1 cellular context compared by ENCODE assay signal in the genomic region with DNA sequence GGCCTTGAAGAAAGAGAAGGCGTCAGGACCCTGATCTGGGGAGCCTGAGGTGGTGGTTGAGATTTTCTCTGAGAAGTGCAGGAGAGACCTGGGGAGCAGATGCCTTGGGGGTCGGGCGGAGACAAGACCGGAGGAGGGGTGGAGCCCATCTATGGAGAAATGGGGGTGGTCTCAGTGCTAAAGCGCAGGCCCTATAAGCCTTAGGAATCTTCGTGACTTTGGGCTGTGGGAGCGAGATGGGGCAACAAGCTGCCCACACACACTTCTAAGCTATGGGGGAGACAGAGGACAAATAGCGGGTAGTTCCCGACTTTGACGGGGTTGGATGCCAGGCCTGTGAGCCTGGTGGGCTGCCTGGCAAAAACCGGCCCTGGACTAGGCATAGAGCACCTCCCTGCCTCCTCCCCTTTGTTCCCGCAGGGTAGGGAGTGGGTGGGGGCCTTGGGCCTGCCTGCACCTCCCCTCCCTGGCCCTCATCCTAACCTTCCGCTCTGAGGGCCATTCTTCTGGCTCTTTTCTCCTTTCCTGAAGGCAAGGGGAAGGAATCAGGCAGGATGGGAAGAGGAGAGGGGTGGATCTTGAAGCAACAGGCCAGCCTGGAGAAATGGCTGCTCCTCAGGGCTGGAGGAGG.
TF ChIP-seq lines count a peak whose summit lies in the region.

No MANE protein-coding gene starts in this region.

TF ChIP-seq in HEK293, 187 proteins besides CTCF, POLR2A, EP300 and RAD21 (continued from another document):
- TF ChIP-seq, protein P1, sequence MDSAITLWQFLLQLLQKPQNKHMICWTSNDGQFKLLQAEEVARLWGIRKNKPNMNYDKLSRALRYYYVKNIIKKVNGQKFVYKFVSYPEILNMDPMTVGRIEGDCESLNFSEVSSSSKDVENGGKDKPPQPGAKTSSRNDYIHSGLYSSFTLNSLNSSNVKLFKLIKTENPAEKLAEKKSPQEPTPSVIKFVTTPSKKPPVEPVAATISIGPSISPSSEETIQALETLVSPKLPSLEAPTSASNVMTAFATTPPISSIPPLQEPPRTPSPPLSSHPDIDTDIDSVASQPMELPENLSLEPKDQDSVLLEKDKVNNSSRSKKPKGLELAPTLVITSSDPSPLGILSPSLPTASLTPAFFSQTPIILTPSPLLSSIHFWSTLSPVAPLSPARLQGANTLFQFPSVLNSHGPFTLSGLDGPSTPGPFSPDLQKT (IDR thresholded peaks at IDR 0.05; ENCODE audit: borderline replicate concordance, low read depth, low read length), result no peak
- TF ChIP-seq ZNF19 (tag by site-specific recombination; IDR thresholded peaks at IDR 0.05; ENCODE audit: low read depth) (no peak), ZNF548 (tag by site-specific recombination; IDR thresholded peaks at IDR 0.05) (no peak), ZBTB20 (tag by site-specific recombination; IDR thresholded peaks at IDR 0.05) (peak; percentile 100), ZNF423 (tag by site-specific recombination; IDR thresholded peaks at IDR 0.05) (no peak), ZFP37 (tag by site-specific recombination; IDR thresholded peaks at IDR 0.05) (no peak), ZNF501 (tag by site-specific recombination; IDR thresholded peaks at IDR 0.05) (no peak), ZIC2 (tag by site-specific recombination; IDR thresholded peaks at IDR 0.05) (no peak), ZNF112 (tag by site-specific recombination; IDR thresholded peaks at IDR 0.05) (no peak), GFI1B (tag by site-specific recombination; IDR thresholded peaks at IDR 0.05) (no peak), ZNF610 (tag by site-specific recombination; IDR thresholded peaks at IDR 0.05; ENCODE audit: borderline replicate concordance) (no peak), ZNF133 (tag by site-specific recombination; IDR thresholded peaks at IDR 0.05) (no peak), ZNF660 (tag by site-specific recombination; IDR thresholded peaks at IDR 0.05) (no peak), KLF9 (tag by site-specific recombination; IDR thresholded peaks at IDR 0.05; ENCODE audit: low read depth) (no peak), ZNF48 (tag by site-specific recombination; IDR thresholded peaks at IDR 0.05) (no peak), BCL11B (tag by site-specific recombination; IDR thresholded peaks at IDR 0.05; ENCODE audit: low read depth) (no peak), ZNF664 (tag by site-specific recombination; IDR thresholded peaks at IDR 0.05) (no peak), ZNF214 (tag by site-specific recombination; IDR thresholded peaks at IDR 0.05; ENCODE audit: borderline replicate concordance) (no peak), SETDB1 (IDR thresholded peaks at IDR 0.05; ENCODE audit: insufficient read length, low read length) (no peak), ZNF571 (tag by site-specific recombination; IDR thresholded peaks at IDR 0.05) (no peak), ZSCAN16 (tag by site-specific recombination; IDR thresholded peaks at IDR 0.05) (no peak), EGR2 (tag by site-specific recombination; IDR thresholded peaks at IDR 0.05; ENCODE audit: low read depth) (peak; percentile 14; the same call in 1 of the 2 replicates), ZNF311 (tag by site-specific recombination; IDR thresholded peaks at IDR 0.05; ENCODE audit: borderline replicate concordance) (no peak), HOXC10 (CRISPR knock-in tag; IDR thresholded peaks at IDR 0.05) (no peak), ZFHX2 (tag by site-specific recombination; conservative IDR thresholded peaks at IDR 0.05) (peak; percentile 64), ZNF366 (tag by site-specific recombination; conservative IDR thresholded peaks at IDR 0.05) (no peak), ZNF211 (tag by site-specific recombination; IDR thresholded peaks at IDR 0.05; ENCODE audit: low read depth) (no peak), ZNF530 (tag by site-specific recombination; IDR thresholded peaks at IDR 0.05; ENCODE audit: low read depth) (no peak), ZNF626 (tag by site-specific recombination; IDR thresholded peaks at IDR 0.05) (no peak), OVOL3 (tag by site-specific recombination; IDR thresholded peaks at IDR 0.05) (no peak), ZFP3 (tag by site-specific recombination; IDR thresholded peaks at IDR 0.05; ENCODE audit: low read depth) (no peak), ZBTB48 (tag by site-specific recombination; IDR thresholded peaks at IDR 0.05) (no peak), YY2 (tag by site-specific recombination; IDR thresholded peaks at IDR 0.05) (no peak), ZNF585B (tag by site-specific recombination; IDR thresholded peaks at IDR 0.05) (no peak), KLF10 (tag by site-specific recombination; IDR thresholded peaks at IDR 0.05) (no peak)
- TF ChIP-seq, protein P2, sequence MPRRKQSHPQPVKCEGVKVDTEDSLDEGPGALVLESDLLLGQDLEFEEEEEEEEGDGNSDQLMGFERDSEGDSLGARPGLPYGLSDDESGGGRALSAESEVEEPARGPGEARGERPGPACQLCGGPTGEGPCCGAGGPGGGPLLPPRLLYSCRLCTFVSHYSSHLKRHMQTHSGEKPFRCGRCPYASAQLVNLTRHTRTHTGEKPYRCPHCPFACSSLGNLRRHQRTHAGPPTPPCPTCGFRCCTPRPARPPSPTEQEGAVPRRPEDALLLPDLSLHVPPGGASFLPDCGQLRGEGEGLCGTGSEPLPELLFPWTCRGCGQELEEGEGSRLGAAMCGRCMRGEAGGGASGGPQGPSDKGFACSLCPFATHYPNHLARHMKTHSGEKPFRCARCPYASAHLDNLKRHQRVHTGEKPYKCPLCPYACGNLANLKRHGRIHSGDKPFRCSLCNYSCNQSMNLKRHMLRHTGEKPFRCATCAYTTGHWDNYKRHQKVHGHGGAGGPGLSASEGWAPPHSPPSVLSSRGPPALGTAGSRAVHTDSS (tag by site-specific recombination; IDR thresholded peaks at IDR 0.05), result no peak
- TF ChIP-seq, protein P3, sequence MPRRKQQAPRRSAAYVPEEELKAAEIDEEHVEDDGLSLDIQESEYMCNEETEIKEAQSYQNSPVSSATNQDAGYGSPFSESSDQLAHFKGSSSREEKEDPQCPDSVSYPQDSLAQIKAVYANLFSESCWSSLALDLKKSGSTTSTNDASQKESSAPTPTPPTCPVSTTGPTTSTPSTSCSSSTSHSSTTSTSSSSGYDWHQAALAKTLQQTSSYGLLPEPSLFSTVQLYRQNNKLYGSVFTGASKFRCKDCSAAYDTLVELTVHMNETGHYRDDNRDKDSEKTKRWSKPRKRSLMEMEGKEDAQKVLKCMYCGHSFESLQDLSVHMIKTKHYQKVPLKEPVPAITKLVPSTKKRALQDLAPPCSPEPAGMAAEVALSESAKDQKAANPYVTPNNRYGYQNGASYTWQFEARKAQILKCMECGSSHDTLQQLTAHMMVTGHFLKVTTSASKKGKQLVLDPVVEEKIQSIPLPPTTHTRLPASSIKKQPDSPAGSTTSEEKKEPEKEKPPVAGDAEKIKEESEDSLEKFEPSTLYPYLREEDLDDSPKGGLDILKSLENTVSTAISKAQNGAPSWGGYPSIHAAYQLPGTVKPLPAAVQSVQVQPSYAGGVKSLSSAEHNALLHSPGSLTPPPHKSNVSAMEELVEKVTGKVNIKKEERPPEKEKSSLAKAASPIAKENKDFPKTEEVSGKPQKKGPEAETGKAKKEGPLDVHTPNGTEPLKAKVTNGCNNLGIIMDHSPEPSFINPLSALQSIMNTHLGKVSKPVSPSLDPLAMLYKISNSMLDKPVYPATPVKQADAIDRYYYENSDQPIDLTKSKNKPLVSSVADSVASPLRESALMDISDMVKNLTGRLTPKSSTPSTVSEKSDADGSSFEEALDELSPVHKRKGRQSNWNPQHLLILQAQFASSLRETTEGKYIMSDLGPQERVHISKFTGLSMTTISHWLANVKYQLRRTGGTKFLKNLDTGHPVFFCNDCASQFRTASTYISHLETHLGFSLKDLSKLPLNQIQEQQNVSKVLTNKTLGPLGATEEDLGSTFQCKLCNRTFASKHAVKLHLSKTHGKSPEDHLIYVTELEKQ (tag by site-specific recombination; IDR thresholded peaks at IDR 0.05; ENCODE audit: borderline replicate concordance), result no peak
- TF ChIP-seq, protein P4, sequence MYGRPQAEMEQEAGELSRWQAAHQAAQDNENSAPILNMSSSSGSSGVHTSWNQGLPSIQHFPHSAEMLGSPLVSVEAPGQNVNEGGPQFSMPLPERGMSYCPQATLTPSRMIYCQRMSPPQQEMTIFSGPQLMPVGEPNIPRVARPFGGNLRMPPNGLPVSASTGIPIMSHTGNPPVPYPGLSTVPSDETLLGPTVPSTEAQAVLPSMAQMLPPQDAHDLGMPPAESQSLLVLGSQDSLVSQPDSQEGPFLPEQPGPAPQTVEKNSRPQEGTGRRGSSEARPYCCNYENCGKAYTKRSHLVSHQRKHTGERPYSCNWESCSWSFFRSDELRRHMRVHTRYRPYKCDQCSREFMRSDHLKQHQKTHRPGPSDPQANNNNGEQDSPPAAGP (tag by site-specific recombination; IDR thresholded peaks at IDR 0.05), result no peak
- TF ChIP-seq, protein P5, sequence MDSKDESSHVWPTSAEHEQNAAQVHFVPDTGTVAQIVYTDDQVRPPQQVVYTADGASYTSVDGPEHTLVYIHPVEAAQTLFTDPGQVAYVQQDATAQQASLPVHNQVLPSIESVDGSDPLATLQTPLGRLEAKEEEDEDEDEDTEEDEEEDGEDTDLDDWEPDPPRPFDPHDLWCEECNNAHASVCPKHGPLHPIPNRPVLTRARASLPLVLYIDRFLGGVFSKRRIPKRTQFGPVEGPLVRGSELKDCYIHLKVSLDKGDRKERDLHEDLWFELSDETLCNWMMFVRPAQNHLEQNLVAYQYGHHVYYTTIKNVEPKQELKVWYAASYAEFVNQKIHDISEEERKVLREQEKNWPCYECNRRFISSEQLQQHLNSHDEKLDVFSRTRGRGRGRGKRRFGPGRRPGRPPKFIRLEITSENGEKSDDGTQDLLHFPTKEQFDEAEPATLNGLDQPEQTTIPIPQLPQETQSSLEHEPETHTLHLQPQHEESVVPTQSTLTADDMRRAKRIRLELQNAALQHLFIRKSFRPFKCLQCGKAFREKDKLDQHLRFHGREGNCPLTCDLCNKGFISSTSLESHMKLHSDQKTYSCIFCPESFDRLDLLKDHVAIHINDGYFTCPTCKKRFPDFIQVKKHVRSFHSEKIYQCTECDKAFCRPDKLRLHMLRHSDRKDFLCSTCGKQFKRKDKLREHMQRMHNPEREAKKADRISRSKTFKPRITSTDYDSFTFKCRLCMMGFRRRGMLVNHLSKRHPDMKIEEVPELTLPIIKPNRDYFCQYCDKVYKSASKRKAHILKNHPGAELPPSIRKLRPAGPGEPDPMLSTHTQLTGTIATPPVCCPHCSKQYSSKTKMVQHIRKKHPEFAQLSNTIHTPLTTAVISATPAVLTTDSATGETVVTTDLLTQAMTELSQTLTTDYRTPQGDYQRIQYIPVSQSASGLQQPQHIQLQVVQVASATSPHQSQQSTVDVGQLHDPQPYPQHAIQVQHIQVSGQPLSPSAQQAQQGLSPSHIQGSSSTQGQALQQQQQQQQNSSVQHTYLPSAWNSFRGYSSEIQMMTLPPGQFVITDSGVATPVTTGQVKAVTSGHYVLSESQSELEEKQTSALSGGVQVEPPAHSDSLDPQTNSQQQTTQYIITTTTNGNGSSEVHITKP (tag by site-specific recombination; IDR thresholded peaks at IDR 0.05), result no peak
- TF ChIP-seq, protein P6, sequence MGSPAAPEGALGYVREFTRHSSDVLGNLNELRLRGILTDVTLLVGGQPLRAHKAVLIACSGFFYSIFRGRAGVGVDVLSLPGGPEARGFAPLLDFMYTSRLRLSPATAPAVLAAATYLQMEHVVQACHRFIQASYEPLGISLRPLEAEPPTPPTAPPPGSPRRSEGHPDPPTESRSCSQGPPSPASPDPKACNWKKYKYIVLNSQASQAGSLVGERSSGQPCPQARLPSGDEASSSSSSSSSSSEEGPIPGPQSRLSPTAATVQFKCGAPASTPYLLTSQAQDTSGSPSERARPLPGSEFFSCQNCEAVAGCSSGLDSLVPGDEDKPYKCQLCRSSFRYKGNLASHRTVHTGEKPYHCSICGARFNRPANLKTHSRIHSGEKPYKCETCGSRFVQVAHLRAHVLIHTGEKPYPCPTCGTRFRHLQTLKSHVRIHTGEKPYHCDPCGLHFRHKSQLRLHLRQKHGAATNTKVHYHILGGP (tag by site-specific recombination; IDR thresholded peaks at IDR 0.05), result no peak
- TF ChIP-seq, protein P7, sequence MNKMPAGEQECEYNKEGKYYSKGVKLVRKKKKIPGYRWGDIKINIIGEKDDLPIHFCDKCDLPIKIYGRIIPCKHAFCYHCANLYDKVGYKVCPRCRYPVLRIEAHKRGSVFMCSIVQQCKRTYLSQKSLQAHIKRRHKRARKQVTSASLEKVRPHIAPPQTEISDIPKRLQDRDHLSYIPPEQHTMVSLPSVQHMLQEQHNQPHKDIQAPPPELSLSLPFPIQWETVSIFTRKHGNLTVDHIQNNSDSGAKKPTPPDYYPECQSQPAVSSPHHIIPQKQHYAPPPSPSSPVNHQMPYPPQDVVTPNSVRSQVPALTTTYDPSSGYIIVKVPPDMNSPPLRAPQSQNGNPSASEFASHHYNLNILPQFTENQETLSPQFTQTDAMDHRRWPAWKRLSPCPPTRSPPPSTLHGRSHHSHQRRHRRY (tag by site-specific recombination; IDR thresholded peaks at IDR 0.05), result no peak
- TF ChIP-seq, protein P8, sequence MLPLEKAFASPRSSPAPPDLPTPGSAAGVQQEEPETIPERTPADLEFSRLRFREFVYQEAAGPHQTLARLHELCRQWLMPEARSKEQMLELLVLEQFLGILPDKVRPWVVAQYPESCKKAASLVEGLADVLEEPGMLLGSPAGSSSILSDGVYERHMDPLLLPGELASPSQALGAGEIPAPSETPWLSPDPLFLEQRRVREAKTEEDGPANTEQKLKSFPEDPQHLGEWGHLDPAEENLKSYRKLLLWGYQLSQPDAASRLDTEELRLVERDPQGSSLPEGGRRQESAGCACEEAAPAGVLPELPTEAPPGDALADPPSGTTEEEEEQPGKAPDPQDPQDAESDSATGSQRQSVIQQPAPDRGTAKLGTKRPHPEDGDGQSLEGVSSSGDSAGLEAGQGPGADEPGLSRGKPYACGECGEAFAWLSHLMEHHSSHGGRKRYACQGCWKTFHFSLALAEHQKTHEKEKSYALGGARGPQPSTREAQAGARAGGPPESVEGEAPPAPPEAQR (tag by site-specific recombination; IDR thresholded peaks at IDR 0.05), result no peak
- TF ChIP-seq, protein P9, sequence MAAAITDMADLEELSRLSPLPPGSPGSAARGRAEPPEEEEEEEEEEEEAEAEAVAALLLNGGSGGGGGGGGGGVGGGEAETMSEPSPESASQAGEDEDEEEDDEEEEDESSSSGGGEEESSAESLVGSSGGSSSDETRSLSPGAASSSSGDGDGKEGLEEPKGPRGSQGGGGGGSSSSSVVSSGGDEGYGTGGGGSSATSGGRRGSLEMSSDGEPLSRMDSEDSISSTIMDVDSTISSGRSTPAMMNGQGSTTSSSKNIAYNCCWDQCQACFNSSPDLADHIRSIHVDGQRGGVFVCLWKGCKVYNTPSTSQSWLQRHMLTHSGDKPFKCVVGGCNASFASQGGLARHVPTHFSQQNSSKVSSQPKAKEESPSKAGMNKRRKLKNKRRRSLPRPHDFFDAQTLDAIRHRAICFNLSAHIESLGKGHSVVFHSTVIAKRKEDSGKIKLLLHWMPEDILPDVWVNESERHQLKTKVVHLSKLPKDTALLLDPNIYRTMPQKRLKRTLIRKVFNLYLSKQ (tag by site-specific recombination; IDR thresholded peaks at IDR 0.05; ENCODE audit: borderline replicate concordance), result no peak
